11 cellular contexts compared by ENCODE assay signal in genomic region chr15:64536244-64536836, GRCh38.
DNase-seq lines count a peak whose midpoint lies in the region; ATAC-seq and TF ChIP-seq lines count a peak whose summit lies in the region.
"Had no signal": no experiment of that assay in that cellular context is flagged by ENCODE, and none has a peak within 500 bp of the region (broad histone marks: within the 10 kb centered on the region; RNA-seq: fewer than 3 reads in every experiment).

No MANE protein-coding gene starts in this region.

- no peak overlapping the region for H3K4me2 ChIP-seq in GM23338
- H3K4me2 ChIP-seq in SK-N-SH: peak overlapping the region; percentile 54

- H3K4me1 ChIP-seq in GM23338 (ENCODE audit: insufficient read depth): no peaks in the 10 kb centered on the region
- H3K4me1 ChIP-seq in SK-N-SH (ENCODE audit: control insufficient read depth in 1 of 2, insufficient read depth in 2 of 2, low read depth in 1 of 2, low read length in 1 of 2): peaks cover 0 to 3% of the 10 kb centered on the region in 2 experiments; a peak in 2 of 4 replicates
- H3K4me1 ChIP-seq in left ventricle myocardium inferior: peaks cover 21% of the 10 kb centered on the region
- H3K4me1 ChIP-seq in HAP-1: peaks cover 8% of the 10 kb centered on the region

- H3K9ac ChIP-seq in SK-N-SH: no peak overlapping the region

- H2AFZ ChIP-seq in GM23338 (no peak overlapping the region), SK-N-SH (ENCODE audit: low read depth) (no peak overlapping the region)

- H3K9me2 ChIP-seq in GM23338 (ENCODE audit: insufficient read depth) (no peaks in the 10 kb centered on the region), SK-N-SH (no peaks in the 10 kb centered on the region)

- peaks cover 6% of the 10 kb centered on the region for H3K4me1 Mint-ChIP-seq in GM23338
- peaks cover 36 to 38% of the 10 kb centered on the region in 2 donors for H3K4me1 Mint-ChIP-seq in natural killer cell

- no peaks in the 10 kb centered on the region for H3F3A ChIP-seq in GM23338 (replicated peaks; ENCODE audit: low read depth)
- H3F3A ChIP-seq in SK-N-SH (replicated peaks; ENCODE audit: insufficient read depth): peaks cover 23% of the 10 kb centered on the region

- H3K4me3 Mint-ChIP-seq in GM23338 (no peak overlapping the region), natural killer cell (no peak overlapping the region)

- intact Hi-C loops in left ventricle myocardium inferior (cut with micrococcal nuclease) (no loop called here), natural killer cell (cut with micrococcal nuclease) (no loop called here)

- no peak for ATAC-seq in GM23338
- ATAC-seq in natural killer cell: no peak

- WGBS in SK-N-SH (ENCODE audit: low lambda C conversion rate): 57% methylated on average over 6 of the region's 6 CpGs

- H3K27me3 ChIP-seq in GM23338 (ENCODE audit: insufficient read depth) (no peaks in the 10 kb centered on the region), SK-N-SH (ENCODE audit: insufficient read depth) (no peaks in the 10 kb centered on the region), left ventricle myocardium inferior (ENCODE audit: low read depth) (no peaks in the 10 kb centered on the region), HAP-1 (ENCODE audit: low read depth) (no peaks in the 10 kb centered on the region)
- H3K27me3 ChIP-seq: sigmoid colon had no signal

- TF ChIP-seq RAD21 in SK-N-SH (IDR thresholded peaks at IDR 0.05; ENCODE audit: low read length): no peak

- H3K27me3 Mint-ChIP-seq in GM23338 (ENCODE audit: insufficient read depth, low read depth, poor library complexity) (peaks cover 2% of the 10 kb centered on the region), natural killer cell (ENCODE audit: low read depth in 2 of 2) (no peaks in the 10 kb centered on the region)

- peak in 1 of 2 experiments; percentile 26; a peak in 1 of 4 replicates for TF ChIP-seq EP300 in SK-N-SH (IDR thresholded peaks at IDR 0.05; ENCODE audit: borderline replicate concordance in 1 of 2, low read depth in 1 of 2, low read length in 1 of 2)

- no peak overlapping the region for H3K4me3 ChIP-seq in GM23338
- no peak overlapping the region; a peak in 1 of 4 replicates for H3K4me3 ChIP-seq in SK-N-SH (ENCODE audit: low read depth in 2 of 2, low read length in 1 of 2)
- no peak overlapping the region for H3K4me3 ChIP-seq in retinal pigment epithelial cell (ENCODE audit: low read length)
- no peak overlapping the region for H3K4me3 ChIP-seq in left ventricle myocardium inferior
- no peak overlapping the region for H3K4me3 ChIP-seq in HAP-1
- H3K4me3 ChIP-seq: sigmoid colon had no signal

- 0 out of 2 replicates have a peak overlapping the region, but pooled peaks have one; percentile 18 for H3K27ac ChIP-seq in GM23338 (ENCODE audit: low read depth)
- peak overlapping the region in 1 of 2 experiments; percentile 85; a peak in 2 of 4 replicates for H3K27ac ChIP-seq in SK-N-SH (ENCODE audit: low read depth in 2 of 2, low read length in 1 of 2)
- H3K27ac ChIP-seq in left ventricle myocardium inferior (replicated peaks): no peak overlapping the region
- H3K27ac ChIP-seq: sigmoid colon had no signal

- H4K20me1 ChIP-seq in GM23338 (replicated peaks; ENCODE audit: insufficient read depth): peaks cover 28% of the 10 kb centered on the region
- H4K20me1 ChIP-seq in SK-N-SH (ENCODE audit: insufficient read depth): peaks cover 8% of the 10 kb centered on the region

- H3K9me3 ChIP-seq in SK-N-SH (no peaks in the 10 kb centered on the region), left ventricle myocardium inferior (replicated peaks) (no peaks in the 10 kb centered on the region), HAP-1 (no peaks in the 10 kb centered on the region; the same call in 1 of the 2 replicates)
- H3K9me3 ChIP-seq: sigmoid colon had no signal

- no peaks in the 10 kb centered on the region for H3K36me3 Mint-ChIP-seq in GM23338 (ENCODE audit: low read depth)
- H3K36me3 Mint-ChIP-seq in natural killer cell: no peaks in the 10 kb centered on the region

- H3K36me3 ChIP-seq in GM23338 (ENCODE audit: insufficient read depth) (no peaks in the 10 kb centered on the region), SK-N-SH (replicated peaks in 1 of 2; ENCODE audit: control insufficient read depth in 1 of 2, insufficient read depth in 2 of 2, low read length in 1 of 2) (no peaks in the 10 kb centered on the region), left ventricle myocardium inferior (no peaks in the 10 kb centered on the region), HAP-1 (replicated peaks) (no peaks in the 10 kb centered on the region)
- H3K36me3 ChIP-seq: sigmoid colon had no signal

- CTCF ChIA-PET in SK-N-SH (lab: Yijun Ruan, JAX): interaction anchor here (1.4 kb wide), 1 partner anchor 69 kb away, joined by 4 read pairs; no protein-coding TSS in a partner anchor

- POLR2A ChIA-PET in SK-N-SH (lab: Yijun Ruan, JAX): no interaction called here

- H3K79me2 ChIP-seq in GM23338 (replicated peaks; ENCODE audit: insufficient read depth) (peaks cover 96% of the 10 kb centered on the region), SK-N-SH (ENCODE audit: insufficient read depth) (peaks cover 91% of the 10 kb centered on the region)

- in situ Hi-C loops in HAP-1 (cut with MboI; ENCODE audit: low sequenced_read_pairs): no loop called here

- TF ChIP-seq CTCF in GM23338 (conservative IDR thresholded peaks at IDR 0.05; ENCODE audit: low read depth in 2 of 2) (no peak), SK-N-SH (IDR thresholded peaks at IDR 0.05) (no peak), retinal pigment epithelial cell (conservative IDR thresholded peaks at IDR 0.05; ENCODE audit: low read depth, low read length) (no peak), left ventricle myocardium inferior (IDR thresholded peaks at IDR 0.05; ENCODE audit: borderline replicate concordance) (no peak), natural killer cell (IDR thresholded peaks at IDR 0.05) (no peak)

- H3K27ac Mint-ChIP-seq in GM23338 (no peak overlapping the region), natural killer cell (no peak overlapping the region)

- H3K9me3 Mint-ChIP-seq in GM23338: no peaks in the 10 kb centered on the region
- no peaks in the 10 kb centered on the region for H3K9me3 Mint-ChIP-seq in natural killer cell

- no peak for DNase-seq in GM23338 (ENCODE audit: low spot score)
- no peak for DNase-seq in SK-N-SH
- peak; percentile 35 for DNase-seq in epidermal melanocyte (ENCODE audit: insufficient read length, low spot score)
- peak; percentile 46 for DNase-seq in retinal pigment epithelial cell (ENCODE audit: low read depth)
- no peak for DNase-seq in hippocampal formation (lab: John Stamatoyannopoulos, UW)
- DNase-seq in left ventricle myocardium inferior: no peak
- no peak for DNase-seq in HAP-1 (ENCODE audit: low spot score in 2 of 2)
- DNase-seq in natural killer cell: no peak
- DNase-seq: cerebellar nuclear complex, NCI-H2171, sigmoid colon had no signal

TF ChIP-seq in GM23338, 12 proteins besides CTCF, POLR2A, EP300 and RAD21 (continues in another document):
- TF ChIP-seq STAT1 (IDR thresholded peaks at IDR 0.05; ENCODE audit: unreplicated experiment) (no peak), ZNF331 (CRISPR knock-in tag; IDR thresholded peaks at IDR 0.05; ENCODE audit: low read depth) (no peak)

TF ChIP-seq in SK-N-SH, 30 proteins besides CTCF, POLR2A, EP300 and RAD21 (continues in another document):
- TF ChIP-seq JUND (IDR thresholded peaks at IDR 0.05): peak; percentile 73
- TF ChIP-seq, protein P1, sequence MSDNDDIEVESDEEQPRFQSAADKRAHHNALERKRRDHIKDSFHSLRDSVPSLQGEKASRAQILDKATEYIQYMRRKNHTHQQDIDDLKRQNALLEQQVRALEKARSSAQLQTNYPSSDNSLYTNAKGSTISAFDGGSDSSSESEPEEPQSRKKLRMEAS (IDR thresholded peaks at IDR 0.05; ENCODE audit: low read depth): peak; percentile 53; the same call in 1 of the 2 replicates
- TF ChIP-seq SMC3 (IDR thresholded peaks at IDR 0.05; ENCODE audit: low read depth, low read length): no peak
- peak; percentile 37; the same call in 1 of the 2 replicates for TF ChIP-seq RXRA (IDR thresholded peaks at IDR 0.05; ENCODE audit: borderline replicate concordance, low read depth)
- TF ChIP-seq, protein P2, sequence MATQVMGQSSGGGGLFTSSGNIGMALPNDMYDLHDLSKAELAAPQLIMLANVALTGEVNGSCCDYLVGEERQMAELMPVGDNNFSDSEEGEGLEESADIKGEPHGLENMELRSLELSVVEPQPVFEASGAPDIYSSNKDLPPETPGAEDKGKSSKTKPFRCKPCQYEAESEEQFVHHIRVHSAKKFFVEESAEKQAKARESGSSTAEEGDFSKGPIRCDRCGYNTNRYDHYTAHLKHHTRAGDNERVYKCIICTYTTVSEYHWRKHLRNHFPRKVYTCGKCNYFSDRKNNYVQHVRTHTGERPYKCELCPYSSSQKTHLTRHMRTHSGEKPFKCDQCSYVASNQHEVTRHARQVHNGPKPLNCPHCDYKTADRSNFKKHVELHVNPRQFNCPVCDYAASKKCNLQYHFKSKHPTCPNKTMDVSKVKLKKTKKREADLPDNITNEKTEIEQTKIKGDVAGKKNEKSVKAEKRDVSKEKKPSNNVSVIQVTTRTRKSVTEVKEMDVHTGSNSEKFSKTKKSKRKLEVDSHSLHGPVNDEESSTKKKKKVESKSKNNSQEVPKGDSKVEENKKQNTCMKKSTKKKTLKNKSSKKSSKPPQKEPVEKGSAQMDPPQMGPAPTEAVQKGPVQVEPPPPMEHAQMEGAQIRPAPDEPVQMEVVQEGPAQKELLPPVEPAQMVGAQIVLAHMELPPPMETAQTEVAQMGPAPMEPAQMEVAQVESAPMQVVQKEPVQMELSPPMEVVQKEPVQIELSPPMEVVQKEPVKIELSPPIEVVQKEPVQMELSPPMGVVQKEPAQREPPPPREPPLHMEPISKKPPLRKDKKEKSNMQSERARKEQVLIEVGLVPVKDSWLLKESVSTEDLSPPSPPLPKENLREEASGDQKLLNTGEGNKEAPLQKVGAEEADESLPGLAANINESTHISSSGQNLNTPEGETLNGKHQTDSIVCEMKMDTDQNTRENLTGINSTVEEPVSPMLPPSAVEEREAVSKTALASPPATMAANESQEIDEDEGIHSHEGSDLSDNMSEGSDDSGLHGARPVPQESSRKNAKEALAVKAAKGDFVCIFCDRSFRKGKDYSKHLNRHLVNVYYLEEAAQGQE (IDR thresholded peaks at IDR 0.05; ENCODE audit: low read depth, low read length): no peak
- TF ChIP-seq, protein P3, sequence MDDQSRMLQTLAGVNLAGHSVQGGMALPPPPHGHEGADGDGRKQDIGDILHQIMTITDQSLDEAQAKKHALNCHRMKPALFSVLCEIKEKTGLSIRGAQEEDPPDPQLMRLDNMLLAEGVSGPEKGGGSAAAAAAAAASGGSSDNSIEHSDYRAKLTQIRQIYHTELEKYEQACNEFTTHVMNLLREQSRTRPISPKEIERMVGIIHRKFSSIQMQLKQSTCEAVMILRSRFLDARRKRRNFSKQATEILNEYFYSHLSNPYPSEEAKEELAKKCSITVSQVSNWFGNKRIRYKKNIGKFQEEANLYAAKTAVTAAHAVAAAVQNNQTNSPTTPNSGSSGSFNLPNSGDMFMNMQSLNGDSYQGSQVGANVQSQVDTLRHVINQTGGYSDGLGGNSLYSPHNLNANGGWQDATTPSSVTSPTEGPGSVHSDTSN (IDR thresholded peaks at IDR 0.05): peak; percentile 20; the same call in 1 of the 2 replicates
- peak; percentile 73; the same call in 1 of the 2 replicates for TF ChIP-seq ELF1 (IDR thresholded peaks at IDR 0.05)
- no peak for TF ChIP-seq RCOR1 (IDR thresholded peaks at IDR 0.05; ENCODE audit: low read length)

Comparison
In these comparisons a context has a peak if more than half of its experiments do, and no peak if none do; other contexts are left out.
1. DNase-seq: peak in epidermal melanocyte (single experiment) and retinal pigment epithelial cell (single experiment); none in GM23338 (single experiment), SK-N-SH (single experiment), hippocampal formation (0 of 2), left ventricle myocardium inferior (single experiment), HAP-1 (0 of 2) and natural killer cell (single experiment).